18 cellular contexts compared by ENCODE assay signal in the genomic region with DNA sequence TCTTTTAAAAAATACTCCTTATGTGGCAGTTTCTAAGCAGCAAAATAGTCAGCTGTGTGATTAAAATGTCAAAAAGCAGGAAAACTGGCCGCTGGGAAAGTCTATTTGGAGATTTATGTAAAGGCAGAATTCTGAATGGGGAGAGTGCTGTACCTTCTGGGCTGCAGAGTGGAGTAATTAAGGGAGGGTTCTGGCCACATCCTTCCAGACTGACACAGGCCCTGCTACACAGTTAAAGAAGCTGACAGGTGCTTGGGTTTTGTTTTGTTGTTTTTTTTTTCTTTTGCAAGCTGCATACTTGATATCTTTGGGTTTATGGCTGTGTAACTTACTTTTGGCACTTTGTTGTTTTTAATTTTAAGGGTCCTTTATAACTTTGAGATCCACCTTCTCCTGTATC.
A peak's percentile ranks its signal among the peaks of the same experiment; 100 is the strongest.
DNase-seq lines count a peak whose midpoint lies in the region; TF ChIP-seq lines count a peak whose summit lies in the region.
"Had no signal": no experiment of that assay in that cellular context is flagged by ENCODE, and none has a peak within 500 bp of the region (broad histone marks: within the 10 kb centered on the region; RNA-seq: fewer than 3 reads in every experiment).

No MANE protein-coding gene starts in this region.

- H3K36me3 Mint-ChIP-seq in MCF 10A (ENCODE audit: insufficient read depth, unreplicated experiment) (peaks cover 27% of the 10 kb centered on the region), immature natural killer cell (no peaks in the 10 kb centered on the region), type B pancreatic cell (peaks cover 24% of the 10 kb centered on the region)
- H3K36me3 Mint-ChIP-seq: activated naive CD8-positive, alpha-beta T cell treated with anti-CD3 and anti-CD28 coated beads for 36 hours had no signal

- H3K36me3 ChIP-seq in breast epithelium, result no peaks in the 10 kb centered on the region
- H3K36me3 ChIP-seq: colonic mucosa, esophagus muscularis mucosa, Peyer's patch had no signal

- H3K9me3 Mint-ChIP-seq in MCF 10A (ENCODE audit: unreplicated experiment), result no peaks in the 10 kb centered on the region
- H3K9me3 Mint-ChIP-seq in immature natural killer cell, result no peaks in the 10 kb centered on the region
- H3K9me3 Mint-ChIP-seq in type B pancreatic cell, result no peaks in the 10 kb centered on the region
- H3K9me3 Mint-ChIP-seq: activated CD4-positive, alpha-beta T cell treated with anti-CD3 and anti-CD28 coated beads, Interleukin-2, amount 10 ng/mL, durations not matched to agents 24 days and 14 days; activated naive CD8-positive, alpha-beta T cell treated with anti-CD3 and anti-CD28 coated beads for 36 hours; activated T-helper 2 cell treated with anti-CD3 and anti-CD28 coated beads, Interferon-gamma antibody, Interleukin-2, Interleukin-4, amounts not matched to agents 10 μg/mL and 5 μg/mL and 100 μg/mL, durations not matched to agents 14 hours and 24 hours and 36 hours had no signal

- CTCF ChIA-PET in MCF 10A (lab: Yijun Ruan, JAX), result interaction anchor here (3.2 kb wide), 1 partner anchor 10 kb away, joined by 17 read pairs; no protein-coding TSS in a partner anchor

- no TSS peak for BruUV-seq in MCF 10A (replicated peaks; lab: Mats Ljungman, UMichigan)

- H3K4me3 ChIP-seq in breast epithelium, result no peak overlapping the region
- H3K4me3 ChIP-seq: colonic mucosa, esophagus muscularis mucosa, Peyer's patch had no signal

- no peak for DNase-seq in MCF 10A (ENCODE audit: unreplicated experiment)
- no peak for DNase-seq in breast epithelium (ENCODE audit: low spot score in 2 of 2)
- DNase-seq in NCI-H2171 treated with DMSO at 0.1 percent for 48 hours (lab: John Stamatoyannopoulos, UW), result peak; percentile 86
- peak; percentile 25 to 40 (median 34) for DNase-seq in immature natural killer cell
- DNase-seq in type B pancreatic cell (ENCODE audit: extremely low spot score, unreplicated experiment), result no peak
- DNase-seq in cerebellar nuclear complex (lab: John Stamatoyannopoulos, UW), result no peak
- DNase-seq in DMS53 treated with DMSO at 0.1 percent for 48 hours (lab: John Stamatoyannopoulos, UW; ENCODE audit: unreplicated experiment), result no peak
- DNase-seq: activated CD4-positive, alpha-beta T cell treated with anti-CD3 and anti-CD28 coated beads, Interleukin-2, amount 10 ng/mL, durations not matched to agents 24 days and 14 days; activated naive CD8-positive, alpha-beta T cell treated with anti-CD3 and anti-CD28 coated beads for 36 hours; colonic mucosa; islet precursor cell; NCI-H1436 treated with DMSO at 0.1 percent for 48 hours; NCI-H345; Peyer's patch; stimulated activated CD4-positive, alpha-beta T cell treated with anti-CD3 and anti-CD28 coated beads, Interleukin-12 subunit alpha, Interleukin-12 subunit beta, amount 100 ng/mL, for 4 hours; T-helper 17 cell had no signal

- H3K27ac Mint-ChIP-seq in MCF 10A (ENCODE audit: low read depth, unreplicated experiment) (peak overlapping the region; percentile 31), immature natural killer cell (peak overlapping the region in 5 of 6 donors; percentile 44 to 89 (median 72)), type B pancreatic cell (peak overlapping the region; percentile 86)
- H3K27ac Mint-ChIP-seq: activated CD4-positive, alpha-beta T cell treated with anti-CD3 and anti-CD28 coated beads, Interleukin-2, amount 10 ng/mL, durations not matched to agents 24 days and 14 days; activated naive CD8-positive, alpha-beta T cell treated with anti-CD3 and anti-CD28 coated beads for 36 hours; activated T-helper 2 cell treated with anti-CD3 and anti-CD28 coated beads, Interferon-gamma antibody, Interleukin-2, Interleukin-4, amounts not matched to agents 10 μg/mL and 5 μg/mL and 100 μg/mL, durations not matched to agents 14 hours and 24 hours and 36 hours; T-helper 17 cell had no signal

- intact Hi-C loops in MCF 10A (cut with micrococcal nuclease) (no loop called here), breast epithelium (cut with DNase I; ENCODE audit: low total_unique reads) (loop anchor here (10.0 kb wide), 1 partner anchor 94 kb away; no protein-coding TSS in a partner anchor)

- no peaks in the 10 kb centered on the region for H3K9me3 ChIP-seq in breast epithelium
- H3K9me3 ChIP-seq: colonic mucosa, esophagus muscularis mucosa, Peyer's patch had no signal

- H3K27me3 ChIP-seq in breast epithelium, result no peaks in the 10 kb centered on the region
- H3K27me3 ChIP-seq: colonic mucosa, esophagus muscularis mucosa, Peyer's patch had no signal

- no peaks in the 10 kb centered on the region for H3K27me3 Mint-ChIP-seq in MCF 10A (ENCODE audit: insufficient read depth, unreplicated experiment)
- H3K27me3 Mint-ChIP-seq in immature natural killer cell (ENCODE audit: low read depth in 3 of 3), result peaks cover 1 to 4% (median 2%) of the 10 kb centered on the region in 3 donors
- no peaks in the 10 kb centered on the region for H3K27me3 Mint-ChIP-seq in type B pancreatic cell
- H3K27me3 Mint-ChIP-seq: activated CD4-positive, alpha-beta T cell treated with anti-CD3 and anti-CD28 coated beads, Interleukin-2, amount 10 ng/mL, durations not matched to agents 24 days and 14 days; activated naive CD8-positive, alpha-beta T cell treated with anti-CD3 and anti-CD28 coated beads for 36 hours; T-helper 17 cell had no signal

- H3K27ac ChIP-seq in breast epithelium, result no peak overlapping the region
- H3K27ac ChIP-seq: colonic mucosa, esophagus muscularis mucosa, Peyer's patch had no signal

- TF ChIP-seq POLR2A in breast epithelium (IDR thresholded peaks at IDR 0.05), result no peak

- no peaks in the 10 kb centered on the region for H3K4me1 ChIP-seq in breast epithelium

- peaks cover 40% of the 10 kb centered on the region for H3K4me1 Mint-ChIP-seq in MCF 10A (ENCODE audit: insufficient read depth, unreplicated experiment)
- H3K4me1 Mint-ChIP-seq in immature natural killer cell, result peaks cover 81 to 84% of the 10 kb centered on the region in 2 donors
- peaks cover 44% of the 10 kb centered on the region for H3K4me1 Mint-ChIP-seq in type B pancreatic cell (ENCODE audit: unreplicated experiment)

- POLR2A ChIA-PET in MCF 10A (lab: Yijun Ruan, JAX), result interaction anchor here (0.9 to 1.3 kb wide), 2 partner anchors 8 to 1454 kb away, joined by 3 to 5 read pairs; no protein-coding TSS in a partner anchor

- H3K4me3 Mint-ChIP-seq in MCF 10A (ENCODE audit: unreplicated experiment), result no peak overlapping the region
- peak overlapping the region; percentile 47 to 80 (median 66) for H3K4me3 Mint-ChIP-seq in immature natural killer cell
- peak overlapping the region; percentile 62 for H3K4me3 Mint-ChIP-seq in type B pancreatic cell
- H3K4me3 Mint-ChIP-seq: activated CD4-positive, alpha-beta T cell treated with anti-CD3 and anti-CD28 coated beads, Interleukin-2, amount 10 ng/mL, durations not matched to agents 24 days and 14 days; activated naive CD8-positive, alpha-beta T cell treated with anti-CD3 and anti-CD28 coated beads for 36 hours; T-helper 17 cell had no signal

- TF ChIP-seq CTCF in MCF 10A (IDR thresholded peaks at IDR 0.05; ENCODE audit: unreplicated experiment), result no peak
- no peak for TF ChIP-seq CTCF in breast epithelium (IDR thresholded peaks at IDR 0.05)
- TF ChIP-seq CTCF in type B pancreatic cell (conservative IDR thresholded peaks at IDR 0.05), result no peak

Comparison
In these comparisons a context has a peak if more than half of its experiments do, and no peak if none do; other contexts are left out.
1. DNase-seq: peak in NCI-H2171 treated with DMSO at 0.1 percent for 48 hours (single experiment) and immature natural killer cell (3 of 3); none in MCF 10A (single experiment), breast epithelium (0 of 2), type B pancreatic cell (single experiment), cerebellar nuclear complex (0 of 2) and DMS53 treated with DMSO at 0.1 percent for 48 hours (single experiment).
2. H3K27ac Mint-ChIP-seq: peak in every context shown above with its lines; median percentile 86 in type B pancreatic cell; 72 in immature natural killer cell; 31 in MCF 10A.